Comparison of ENCODE assay signal across 28 cellular contexts in genomic region chr7:41995632-41996271, GRCh38.
DNase-seq lines count a peak whose midpoint lies in the region; ATAC-seq, FAIRE-seq and TF ChIP-seq lines count a peak whose summit lies in the region.
"Had no signal": no experiment of that assay in that cellular context is flagged by ENCODE, and none has a peak within 500 bp of the region (broad histone marks: within the 10 kb centered on the region; RNA-seq: fewer than 3 reads in every experiment).

No MANE protein-coding gene starts in this region.

- peak overlapping the region; percentile 29 for H3K4me2 ChIP-seq in neural cell (ENCODE audit: low read length)

- H3K79me2 ChIP-seq in ACC112 (ENCODE audit: control insufficient read depth, insufficient read depth, low read length, unreplicated experiment) (no peaks in the 10 kb centered on the region), neural cell (replicated peaks; ENCODE audit: insufficient read depth, low read length) (no peaks in the 10 kb centered on the region)

- 0 out of 2 replicates have a peak, but pooled peaks cover 6% of the 10 kb centered on the region for H3K36me3 Mint-ChIP-seq in HFFc6 (ENCODE audit: low read depth)
- peaks cover 20% of the 10 kb centered on the region for H3K36me3 Mint-ChIP-seq in brain
- H3K36me3 Mint-ChIP-seq in Calu3 (ENCODE audit: insufficient read depth, unreplicated experiment): no peaks in the 10 kb centered on the region
- no peaks in the 10 kb centered on the region for H3K36me3 Mint-ChIP-seq in activated T-helper 2 cell treated with anti-CD3 and anti-CD28 coated beads, Interferon-gamma antibody, Interleukin-2, Interleukin-4, amounts not matched to agents 10 μg/mL and 5 μg/mL and 100 μg/mL, durations not matched to agents 14 hours and 24 hours and 36 hours (ENCODE audit: low read depth)
- H3K36me3 Mint-ChIP-seq: naive B cell had no signal

- TF ChIP-seq EP300 in neural cell (conservative IDR thresholded peaks at IDR 0.05; ENCODE audit: poor library complexity, severe bottlenecking): no peak

- H3K27ac Mint-ChIP-seq in HFFc6 (peak overlapping the region; percentile 69), brain (peak overlapping the region in 4 of 5 experiments; percentile 15 to 84 (median 62)), Calu3 (ENCODE audit: unreplicated experiment) (no peak overlapping the region)
- H3K27ac Mint-ChIP-seq in activated T-helper 2 cell treated with anti-CD3 and anti-CD28 coated beads, Interferon-gamma antibody, Interleukin-2, Interleukin-4, amounts not matched to agents 10 μg/mL and 5 μg/mL and 100 μg/mL, durations not matched to agents 14 hours and 24 hours and 36 hours: no peak overlapping the region
- H3K27ac Mint-ChIP-seq: IgD-negative memory B cell, naive B cell, T-helper 17 cell had no signal

- no peaks in the 10 kb centered on the region for H3K9me2 ChIP-seq in neural cell (ENCODE audit: insufficient read depth, low read length)

- H3K4me3 ChIP-seq in ACC112 (ENCODE audit: low read depth, low read length) (no peak overlapping the region), neural cell (ENCODE audit: low read length) (no peak overlapping the region)
- H3K4me3 ChIP-seq: skin epidermis, testis, vagina had no signal

- H3K36me3 ChIP-seq in ACC112 (ENCODE audit: insufficient read depth, low read length) (no peaks in the 10 kb centered on the region), neural cell (ENCODE audit: insufficient read depth, low read length) (no peaks in the 10 kb centered on the region)
- H3K36me3 ChIP-seq: vagina had no signal

- intact Hi-C loops in Calu3 (cut with micrococcal nuclease; ENCODE audit: unreplicated experiment): no loop called here
- intact Hi-C loops in activated T-helper 2 cell treated with anti-CD3 and anti-CD28 coated beads, Interferon-gamma antibody, Interleukin-2, Interleukin-4, amounts not matched to agents 10 μg/mL and 5 μg/mL and 100 μg/mL, durations not matched to agents 14 hours and 24 hours and 36 hours (cut with micrococcal nuclease): no loop called here

- TF ChIP-seq CTCF in HFFc6 (IDR thresholded peaks at IDR 0.05): no peak
- TF ChIP-seq CTCF in brain (conservative IDR thresholded peaks at IDR 0.05): no peak
- no peak for TF ChIP-seq CTCF in neural cell (IDR thresholded peaks at IDR 0.05; ENCODE audit: poor library complexity, severe bottlenecking)
- no peak for TF ChIP-seq CTCF in Calu3 (IDR thresholded peaks at IDR 0.05; ENCODE audit: unreplicated experiment)

- H4K20me1 ChIP-seq in neural cell (ENCODE audit: insufficient read depth): no peaks in the 10 kb centered on the region

- no peaks in the 10 kb centered on the region for H3F3A ChIP-seq in neural cell (ENCODE audit: insufficient read depth, low read length, poor library complexity, severe bottlenecking)

- DNase-seq in HFFc6: no peak
- no peak for DNase-seq in Calu3
- DNase-seq in activated T-helper 2 cell treated with anti-CD3 and anti-CD28 coated beads, Interferon-gamma antibody, Interleukin-2, Interleukin-4, amounts not matched to agents 10 μg/mL and 5 μg/mL and 100 μg/mL, durations not matched to agents 14 hours and 24 hours and 36 hours (ENCODE audit: low spot score): no peak
- DNase-seq in H54 (ENCODE audit: insufficient read length, low spot score): no peak
- DNase-seq: activated CD4-positive, alpha-beta T cell treated with anti-CD3 and anti-CD28 coated beads, Interleukin-2, amount 50 U/mL, for 4 hours; activated T-cell treated with anti-CD3 and anti-CD28 coated beads, Interleukin-2, amount 50 U/mL, for 48 hours; C1 segment of cervical spinal cord; central memory CD4-positive, alpha-beta T cell; glutamatergic neuron; islet precursor cell; midbrain; naive B cell; NCI-H1694; NCI-H446 treated with DMSO at 0.1 percent for 48 hours; NCI-H774; occipital lobe; stimulated activated naive CD8-positive, alpha-beta T cell treated with anti-CD3 and anti-CD28 coated beads, Interleukin-15, Interleukin-2, amounts not matched to agents 100 U/mL and 50 U/mL, for 24 hours; T-helper 17 cell; testis had no signal

- no peak for FAIRE-seq in H54 (lab: Jason Lieb, UNC)
- FAIRE-seq: G401.6 had no signal

- CTCF ChIA-PET in Calu3 (lab: Charles Lee): no interaction called here

- TF ChIP-seq RAD21 in neural cell (conservative IDR thresholded peaks at IDR 0.05): no peak

- no peak overlapping the region for H3K9ac ChIP-seq in neural cell (ENCODE audit: low read length)

- H3K4me1 ChIP-seq in ACC112 (ENCODE audit: control insufficient read depth, insufficient read depth, low read length, unreplicated experiment): peaks cover 63% of the 10 kb centered on the region
- H3K4me1 ChIP-seq: testis had no signal

- H3K4me1 Mint-ChIP-seq in HFFc6 (ENCODE audit: low read depth) (peaks cover 59% of the 10 kb centered on the region), brain (peaks cover 99% of the 10 kb centered on the region), Calu3 (ENCODE audit: low read depth, unreplicated experiment) (no peaks in the 10 kb centered on the region)
- H3K4me1 Mint-ChIP-seq in activated T-helper 2 cell treated with anti-CD3 and anti-CD28 coated beads, Interferon-gamma antibody, Interleukin-2, Interleukin-4, amounts not matched to agents 10 μg/mL and 5 μg/mL and 100 μg/mL, durations not matched to agents 14 hours and 24 hours and 36 hours (ENCODE audit: low read depth): no peaks in the 10 kb centered on the region
- H3K4me1 Mint-ChIP-seq: naive B cell had no signal

- H3K27me3 ChIP-seq in ACC112 (ENCODE audit: insufficient read depth, low read length) (no peaks in the 10 kb centered on the region), neural cell (ENCODE audit: insufficient read depth, low read depth, low read length) (no peaks in the 10 kb centered on the region)
- H3K27me3 ChIP-seq: testis, vagina had no signal

- H2AFZ ChIP-seq in ACC112 (ENCODE audit: low read length, unreplicated experiment) (no peak overlapping the region), neural cell (ENCODE audit: low read depth, low read length) (no peak overlapping the region)

- H3K27me3 Mint-ChIP-seq in HFFc6 (ENCODE audit: insufficient read depth): no peaks in the 10 kb centered on the region
- no peaks in the 10 kb centered on the region for H3K27me3 Mint-ChIP-seq in brain
- peaks cover 28% of the 10 kb centered on the region for H3K27me3 Mint-ChIP-seq in Calu3 (ENCODE audit: unreplicated experiment)
- no peaks in the 10 kb centered on the region for H3K27me3 Mint-ChIP-seq in activated T-helper 2 cell treated with anti-CD3 and anti-CD28 coated beads, Interferon-gamma antibody, Interleukin-2, Interleukin-4, amounts not matched to agents 10 μg/mL and 5 μg/mL and 100 μg/mL, durations not matched to agents 14 hours and 24 hours and 36 hours (ENCODE audit: low read depth)

- BruUV-seq in Calu3 (replicated peaks; lab: Mats Ljungman, UMichigan): no TSS peak

- no peak for TF ChIP-seq POLR2A in H54 (IDR thresholded peaks at IDR 0.05; ENCODE audit: low read depth, low read length)

- no peak overlapping the region for H3K4me3 Mint-ChIP-seq in HFFc6
- H3K4me3 Mint-ChIP-seq in brain: no peak overlapping the region
- no peak overlapping the region for H3K4me3 Mint-ChIP-seq in Calu3 (ENCODE audit: low read depth, unreplicated experiment)
- no peak overlapping the region for H3K4me3 Mint-ChIP-seq in activated T-helper 2 cell treated with anti-CD3 and anti-CD28 coated beads, Interferon-gamma antibody, Interleukin-2, Interleukin-4, amounts not matched to agents 10 μg/mL and 5 μg/mL and 100 μg/mL, durations not matched to agents 14 hours and 24 hours and 36 hours (ENCODE audit: low read depth)
- H3K4me3 Mint-ChIP-seq: naive B cell, T-helper 17 cell had no signal

- no peak for ATAC-seq in GM19395 (IDR thresholded peaks at IDR 0.05; ENCODE audit: unreplicated experiment)
- ATAC-seq: activated CD4-positive, CD25-positive, alpha-beta regulatory T cell treated with anti-CD3 and anti-CD28 coated beads, Interleukin-2, amount 50 U/mL, for 24 hours; stimulated activated naive CD8-positive, alpha-beta T cell treated with anti-CD3 and anti-CD28 coated beads, Interleukin-15, Interleukin-2, amounts not matched to agents 100 U/mL and 50 U/mL, for 24 hours; T-helper 17 cell had no signal

- H3K9me3 ChIP-seq in neural cell (ENCODE audit: low read length): no peaks in the 10 kb centered on the region
- H3K9me3 ChIP-seq: testis, vagina had no signal

- no peaks in the 10 kb centered on the region for H3K9me3 Mint-ChIP-seq in HFFc6
- no peaks in the 10 kb centered on the region for H3K9me3 Mint-ChIP-seq in brain
- no peaks in the 10 kb centered on the region for H3K9me3 Mint-ChIP-seq in Calu3 (ENCODE audit: low read depth, unreplicated experiment)
- H3K9me3 Mint-ChIP-seq in activated T-helper 2 cell treated with anti-CD3 and anti-CD28 coated beads, Interferon-gamma antibody, Interleukin-2, Interleukin-4, amounts not matched to agents 10 μg/mL and 5 μg/mL and 100 μg/mL, durations not matched to agents 14 hours and 24 hours and 36 hours: no peaks in the 10 kb centered on the region
- H3K9me3 Mint-ChIP-seq: naive B cell had no signal

- H3K27ac ChIP-seq in ACC112 (ENCODE audit: low read depth, low read length) (peak overlapping the region; percentile 79; the same call in 1 of the 2 replicates), neural cell (ENCODE audit: low read length) (no peak overlapping the region)
- H3K27ac ChIP-seq: testis had no signal

TF ChIP-seq in neural cell, 6 proteins besides CTCF, POLR2A, EP300 and RAD21 (continues in another document):
- TF ChIP-seq POLR2AphosphoS5 (IDR thresholded peaks at IDR 0.05) (no peak), SMC3 (conservative IDR thresholded peaks at IDR 0.05; ENCODE audit: poor library complexity) (no peak), TAF1 (IDR thresholded peaks at IDR 0.05; ENCODE audit: low read depth) (no peak)

Comparison
In these comparisons a context has a peak if more than half of its experiments do, and no peak if none do; other contexts are left out.
1. H3K27ac Mint-ChIP-seq: peak in HFFc6 (single experiment) and brain (4 of 5); none in Calu3 (single experiment) and activated T-helper 2 cell treated with anti-CD3 and anti-CD28 coated beads, Interferon-gamma antibody, Interleukin-2, Interleukin-4, amounts not matched to agents 10 μg/mL and 5 μg/mL and 100 μg/mL, durations not matched to agents 14 hours and 24 hours and 36 hours (single experiment).